15 cellular contexts compared by ENCODE assay signal in the genomic region with DNA sequence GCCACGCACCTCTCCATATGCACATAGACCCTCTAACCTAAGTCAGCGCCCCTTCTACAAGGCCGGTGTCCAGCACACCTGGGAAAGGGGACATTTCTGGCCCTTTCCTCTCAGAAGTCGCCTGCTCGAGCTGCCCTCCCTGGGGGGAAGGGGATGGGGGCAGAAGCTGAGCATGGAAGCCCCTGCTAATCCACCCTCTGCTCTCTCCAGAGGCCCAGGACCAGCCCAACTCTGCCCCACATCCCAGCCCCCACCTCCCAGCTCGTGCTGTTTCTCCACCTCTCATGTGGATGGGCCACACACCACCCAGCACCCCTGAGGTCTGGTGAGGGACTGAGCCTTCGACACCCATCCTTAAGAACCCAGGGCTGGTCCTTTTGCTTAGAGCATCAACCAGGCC. TPM values are rescaled to one million over a fixed set of nuclear protein-coding genes. Genes with fewer than 3 reads are reported as not detected.
A peak's percentile ranks its signal among the peaks of the same experiment; 100 is the strongest.
DNase-seq lines count a peak whose midpoint lies in the region; ATAC-seq and TF ChIP-seq lines count a peak whose summit lies in the region.
"Had no signal": no experiment of that assay in that cellular context is flagged by ENCODE, and none has a peak within 500 bp of the region (broad histone marks: within the 10 kb centered on the region; RNA-seq: fewer than 3 reads in every experiment).

No MANE protein-coding gene starts in this region.

- no peak for TF ChIP-seq POLR2A in body of pancreas (IDR thresholded peaks at IDR 0.05)

- H3K4me3 ChIP-seq in body of pancreas = no peak overlapping the region
- H3K4me3 ChIP-seq: coronary artery had no signal

- CTCF ChIA-PET in activated CD8-positive, alpha-beta T cell treated with anti-CD3 and anti-CD28 coated beads for 36 hours (lab: Charles Lee) = interaction anchor here (1.7 to 7.4 kb wide), 2 partner anchors 47 to 58 kb away, joined by 5 to 98 read pairs; no protein-coding TSS in a partner anchor

- no peak for TF ChIP-seq CTCF in activated CD8-positive, alpha-beta T cell treated with anti-CD3 and anti-CD28 coated beads for 36 hours (IDR thresholded peaks at IDR 0.05)
- TF ChIP-seq CTCF in body of pancreas (IDR thresholded peaks at IDR 0.05) = no peak

- no peaks in the 10 kb centered on the region for H3K27me3 ChIP-seq in layer of hippocampus (ENCODE audit: control insufficient read depth, insufficient read depth, low read length)
- H3K27me3 ChIP-seq in body of pancreas = no peaks in the 10 kb centered on the region

- DNase-seq in T-helper 1 cell (no peak), body of pancreas (no peak), NAMALWA (ENCODE audit: low spot score) (no peak)
- DNase-seq in activated CD8-positive, alpha-beta T cell treated with anti-CD3 and anti-CD28 coated beads for 36 hours = no peak
- no peak for DNase-seq in stimulated activated naive B cell treated with anti-CD40 and anti-IgM and Interleukin-4, amounts not matched to agents 10 μg/mL and 1 μg/mL and 100 μg/mL, for 72 hours
- no peak for DNase-seq in stimulated activated CD4-positive, alpha-beta T cell treated with anti-CD3 and anti-CD28 coated beads, Interleukin-4, amount 100 ng/mL, for 1 hour
- DNase-seq: H7; NCI-H2029; SHP77 treated with DMSO at 0.1 percent for 48 hours; stimulated activated CD4-positive, alpha-beta T cell treated with anti-CD3 and anti-CD28 coated beads, Interleukin-2, amount 100 ng/mL, for 24 hours had no signal

- H3K4me1 Mint-ChIP-seq in T-helper 1 cell treated with Interleukin-12 subunit alpha and Interleukin-12 subunit beta and Interleukin-4 antibody, amounts not matched to agents 30 μg/mL and 1 μg/mL, for 36 hours (ENCODE audit: low read depth) = peaks cover 55% of the 10 kb centered on the region
- H3K4me1 Mint-ChIP-seq in activated CD8-positive, alpha-beta T cell treated with anti-CD3 and anti-CD28 coated beads for 36 hours (ENCODE audit: low read depth) = peaks cover 75% of the 10 kb centered on the region
- H3K4me1 Mint-ChIP-seq in stimulated activated naive B cell treated with anti-CD40 and anti-IgM and Interleukin-4, amounts not matched to agents 10 μg/mL and 1 μg/mL and 100 μg/mL, for 72 hours = peaks cover 59 to 85% of the 10 kb centered on the region in 2 donors

- 75 to 82% methylated on average over 5 to 7 of the region's 7 CpGs for WGBS in body of pancreas, 2 donors

- no peaks in the 10 kb centered on the region for H3K9me3 ChIP-seq in body of pancreas

- no peak for ATAC-seq in activated CD8-positive, alpha-beta T cell treated with anti-CD3 and anti-CD28 coated beads for 36 hours
- no peak for ATAC-seq in stimulated activated naive B cell treated with anti-CD40 and anti-IgM and Interleukin-4, amounts not matched to agents 10 μg/mL and 1 μg/mL and 100 μg/mL, for 72 hours (replicated peaks)
- no peak for ATAC-seq in body of pancreas

- H3K4me3 Mint-ChIP-seq in T-helper 1 cell treated with Interleukin-12 subunit alpha and Interleukin-12 subunit beta and Interleukin-4 antibody, amounts not matched to agents 30 μg/mL and 1 μg/mL, for 36 hours = no peak overlapping the region
- no peak overlapping the region for H3K4me3 Mint-ChIP-seq in activated CD8-positive, alpha-beta T cell treated with anti-CD3 and anti-CD28 coated beads for 36 hours
- H3K4me3 Mint-ChIP-seq in stimulated activated naive B cell treated with anti-CD40 and anti-IgM and Interleukin-4, amounts not matched to agents 10 μg/mL and 1 μg/mL and 100 μg/mL, for 72 hours = no peak overlapping the region
- H3K4me3 Mint-ChIP-seq: mesothelial cell of epicardium had no signal

- H3K27ac Mint-ChIP-seq in T-helper 1 cell treated with Interleukin-12 subunit alpha and Interleukin-12 subunit beta and Interleukin-4 antibody, amounts not matched to agents 30 μg/mL and 1 μg/mL, for 36 hours = peak overlapping the region; percentile 69
- H3K27ac Mint-ChIP-seq in activated CD8-positive, alpha-beta T cell treated with anti-CD3 and anti-CD28 coated beads for 36 hours = peak overlapping the region; percentile 46
- H3K27ac Mint-ChIP-seq in stimulated activated naive B cell treated with anti-CD40 and anti-IgM and Interleukin-4, amounts not matched to agents 10 μg/mL and 1 μg/mL and 100 μg/mL, for 72 hours = peak overlapping the region; percentile 16
- H3K27ac Mint-ChIP-seq: mesothelial cell of epicardium had no signal

- H3K27ac ChIP-seq in layer of hippocampus (ENCODE audit: low read depth, low read length) (peak overlapping the region; percentile 82), body of pancreas (no peak overlapping the region)
- H3K27ac ChIP-seq: 22Rv1 had no signal

- peaks cover 30% of the 10 kb centered on the region for H3K36me3 Mint-ChIP-seq in T-helper 1 cell treated with Interleukin-12 subunit alpha and Interleukin-12 subunit beta and Interleukin-4 antibody, amounts not matched to agents 30 μg/mL and 1 μg/mL, for 36 hours (ENCODE audit: low read depth)
- H3K36me3 Mint-ChIP-seq in activated CD8-positive, alpha-beta T cell treated with anti-CD3 and anti-CD28 coated beads for 36 hours (ENCODE audit: low read depth) = peaks cover 45% of the 10 kb centered on the region
- peaks cover 37 to 42% of the 10 kb centered on the region in 2 donors for H3K36me3 Mint-ChIP-seq in stimulated activated naive B cell treated with anti-CD40 and anti-IgM and Interleukin-4, amounts not matched to agents 10 μg/mL and 1 μg/mL and 100 μg/mL, for 72 hours
- H3K36me3 Mint-ChIP-seq: mesothelial cell of epicardium had no signal

- H3K4me1 ChIP-seq in body of pancreas = peaks cover 22% of the 10 kb centered on the region

- H3K36me3 ChIP-seq in body of pancreas (replicated peaks in 1 of 2; ENCODE audit: insufficient read depth in 1 of 2, low read depth in 2 of 2) = no peaks in the 10 kb centered on the region

- intact Hi-C loops in activated CD8-positive, alpha-beta T cell treated with anti-CD3 and anti-CD28 coated beads for 36 hours (cut with micrococcal nuclease) = no loop called here
- intact Hi-C loops in body of pancreas (cut with DNase I) = no loop called here

- POLR2A ChIA-PET in activated CD8-positive, alpha-beta T cell treated with anti-CD3 and anti-CD28 coated beads for 36 hours (lab: Charles Lee) = interaction anchor here (0.7 to 2.5 kb wide), 4 partner anchors 15 to 115 kb away, joined by 4 to 13 read pairs (median 4); partner anchors contain the start of gene TNFRSF1B

- no peaks in the 10 kb centered on the region for H3K27me3 Mint-ChIP-seq in T-helper 1 cell treated with Interleukin-12 subunit alpha and Interleukin-12 subunit beta and Interleukin-4 antibody, amounts not matched to agents 30 μg/mL and 1 μg/mL, for 36 hours (ENCODE audit: low read depth)
- H3K27me3 Mint-ChIP-seq in activated CD8-positive, alpha-beta T cell treated with anti-CD3 and anti-CD28 coated beads for 36 hours = no peaks in the 10 kb centered on the region
- no peaks in the 10 kb centered on the region for H3K27me3 Mint-ChIP-seq in stimulated activated naive B cell treated with anti-CD40 and anti-IgM and Interleukin-4, amounts not matched to agents 10 μg/mL and 1 μg/mL and 100 μg/mL, for 72 hours

- H3K9me3 Mint-ChIP-seq in T-helper 1 cell treated with Interleukin-12 subunit alpha and Interleukin-12 subunit beta and Interleukin-4 antibody, amounts not matched to agents 30 μg/mL and 1 μg/mL, for 36 hours = no peaks in the 10 kb centered on the region
- H3K9me3 Mint-ChIP-seq in activated CD8-positive, alpha-beta T cell treated with anti-CD3 and anti-CD28 coated beads for 36 hours = no peaks in the 10 kb centered on the region
- no peaks in the 10 kb centered on the region for H3K9me3 Mint-ChIP-seq in stimulated activated naive B cell treated with anti-CD40 and anti-IgM and Interleukin-4, amounts not matched to agents 10 μg/mL and 1 μg/mL and 100 μg/mL, for 72 hours
- H3K9me3 Mint-ChIP-seq: mesothelial cell of epicardium had no signal

RNA-seq across cellular contexts. Expression of gene TNFRSF1B, which starts 14.8 kb away (rescaled TPM):
- total RNA-seq in activated CD8-positive, alpha-beta T cell treated with anti-CD3 and anti-CD28 coated beads for 36 hours = 100 to 1,000 TPM; 173 to 191 TPM
- total RNA-seq in body of pancreas = 10 to 100 TPM; 13.7 to 28.7 TPM

RNA-seq across cellular contexts. Expression of gene VPS13D, which starts 48.3 kb away (rescaled TPM):
- 10 to 100 TPM; 28.1 to 30.7 TPM for total RNA-seq in activated CD8-positive, alpha-beta T cell treated with anti-CD3 and anti-CD28 coated beads for 36 hours
- 10 to 100 TPM; 54.0 to 63.3 TPM for total RNA-seq in body of pancreas

Comparison
In these comparisons a context has a peak if more than half of its experiments do, and no peak if none do; other contexts are left out.
1. H3K27ac Mint-ChIP-seq: peak in every context shown above with its lines; median percentile 69 in T-helper 1 cell treated with Interleukin-12 subunit alpha and Interleukin-12 subunit beta and Interleukin-4 antibody, amounts not matched to agents 30 μg/mL and 1 μg/mL, for 36 hours; 46 in activated CD8-positive, alpha-beta T cell treated with anti-CD3 and anti-CD28 coated beads for 36 hours; 16 in stimulated activated naive B cell treated with anti-CD40 and anti-IgM and Interleukin-4, amounts not matched to agents 10 μg/mL and 1 μg/mL and 100 μg/mL, for 72 hours.
2. RNA of gene TNFRSF1B, which starts 14.8 kb away (total RNA-seq): 173 to 191 TPM in activated CD8-positive, alpha-beta T cell treated with anti-CD3 and anti-CD28 coated beads for 36 hours; 13.7 to 28.7 TPM in body of pancreas; every median in the first group is over 4 times any median in the second.